Comparison of ENCODE assay signal across 11 cellular contexts in the genomic region with DNA sequence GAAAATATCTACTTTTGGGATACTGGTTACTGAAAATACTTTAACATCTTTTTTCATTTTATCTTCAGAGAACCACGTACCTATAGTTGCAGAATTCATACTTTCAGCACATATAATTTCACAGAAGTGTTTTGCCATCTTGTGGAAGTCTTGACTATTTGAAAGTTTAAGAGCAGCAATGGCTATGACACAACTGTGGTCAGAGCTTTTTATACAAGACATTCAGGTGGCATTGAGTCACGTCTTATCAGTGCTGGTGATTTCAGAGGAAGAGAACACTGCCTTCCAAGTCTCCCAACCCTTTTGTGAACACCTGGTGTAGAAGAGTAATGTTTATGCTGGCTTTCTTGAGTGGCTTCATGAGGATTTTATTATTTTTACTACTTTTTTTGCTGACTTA.
DNase-seq lines count a peak whose midpoint lies in the region; ATAC-seq, FAIRE-seq and TF ChIP-seq lines count a peak whose summit lies in the region.
"Had no signal": no experiment of that assay in that cellular context is flagged by ENCODE, and none has a peak within 500 bp of the region (broad histone marks: within the 10 kb centered on the region; RNA-seq: fewer than 3 reads in every experiment).

No MANE protein-coding gene starts in this region.

- H3K36me3 Mint-ChIP-seq in activated T-cell treated with anti-CD3 and anti-CD28 coated beads, Interleukin-2, amount 50 U/mL, for 4 hours (ENCODE audit: insufficient read depth), result peaks cover 3% of the 10 kb centered on the region

- TF ChIP-seq CTCF in foreskin keratinocyte (conservative IDR thresholded peaks at IDR 0.05), result peak; percentile 72
- TF ChIP-seq CTCF in suprapubic skin (IDR thresholded peaks at IDR 0.05), result no peak
- TF ChIP-seq CTCF in D721Med (IDR thresholded peaks at IDR 0.05; ENCODE audit: insufficient read depth, missing control alignments), result no peak

- H3K4me1 ChIP-seq in SJSA1 (replicated peaks) (peaks cover 38% of the 10 kb centered on the region), foreskin keratinocyte (peaks cover 53% of the 10 kb centered on the region), suprapubic skin (peaks cover 31% of the 10 kb centered on the region)

- no peak for TF ChIP-seq POLR2A in suprapubic skin (IDR thresholded peaks at IDR 0.05)

- no peak for DNase-seq in activated T-cell treated with anti-CD3 and anti-CD28 coated beads, Interleukin-2, amount 50 U/mL, for 4 hours
- no peak for DNase-seq in activated T-cell treated with anti-CD3 and anti-CD28 coated beads, Interleukin-2, amount 50 U/mL, for 48 hours
- DNase-seq in SJSA1 (ENCODE audit: low read depth in 1 of 2, low spot score in 2 of 2), result peak in 1 of 2 experiments; percentile 52
- peak; percentile 89 to 95 for DNase-seq in foreskin keratinocyte
- no peak for DNase-seq in suprapubic skin (ENCODE audit: low spot score in 2 of 2)
- no peak for DNase-seq in D721Med (ENCODE audit: insufficient read length, low spot score)
- DNase-seq in COLO829 (ENCODE audit: low spot score), result no peak
- DNase-seq: NCI-H524, posterior cingulate gyrus had no signal

- no peak for TF ChIP-seq EP300 in suprapubic skin (IDR thresholded peaks at IDR 0.05)

- H3K4me1 Mint-ChIP-seq in activated T-cell treated with anti-CD3 and anti-CD28 coated beads, Interleukin-2, amount 50 U/mL, for 4 hours (ENCODE audit: low read depth), result peaks cover 57% of the 10 kb centered on the region

- H3K36me3 ChIP-seq in SJSA1 (no peaks in the 10 kb centered on the region), suprapubic skin (no peaks in the 10 kb centered on the region)

- no peaks in the 10 kb centered on the region for H3K27me3 Mint-ChIP-seq in activated T-cell treated with anti-CD3 and anti-CD28 coated beads, Interleukin-2, amount 50 U/mL, for 4 hours (ENCODE audit: low read depth)

- no peaks in the 10 kb centered on the region for H3K9me3 ChIP-seq in SJSA1 (replicated peaks)
- H3K9me3 ChIP-seq in suprapubic skin, result no peaks in the 10 kb centered on the region

- no peaks in the 10 kb centered on the region for H3K9me3 Mint-ChIP-seq in activated T-cell treated with anti-CD3 and anti-CD28 coated beads, Interleukin-2, amount 50 U/mL, for 4 hours

- H3K4me3 Mint-ChIP-seq in activated T-cell treated with anti-CD3 and anti-CD28 coated beads, Interleukin-2, amount 50 U/mL, for 4 hours, result no peak overlapping the region

- WGBS in suprapubic skin, result 75% methylated on average over 2 of the region's 2 CpGs

- peak; percentile 63 to 74 for ATAC-seq in activated T-cell treated with anti-CD3 and anti-CD28 coated beads, Interleukin-2, amount 50 U/mL, for 4 hours
- ATAC-seq in foreskin keratinocyte (peak; percentile 78), HG03439 (IDR thresholded peaks at IDR 0.05; ENCODE audit: unreplicated experiment) (no peak)
- ATAC-seq: GM12878 had no signal

- H3K4me3 ChIP-seq in SJSA1 (no peak overlapping the region), suprapubic skin (no peak overlapping the region)
- H3K4me3 ChIP-seq: GM12878 had no signal

- peak overlapping the region; percentile 33 for H3K27ac ChIP-seq in SJSA1
- H3K27ac ChIP-seq in foreskin keratinocyte, result peak overlapping the region; percentile 58
- H3K27ac ChIP-seq in suprapubic skin, result peak overlapping the region; percentile 35

- H3K27me3 ChIP-seq in SJSA1 (replicated peaks) (no peaks in the 10 kb centered on the region), foreskin keratinocyte (no peaks in the 10 kb centered on the region), suprapubic skin (no peaks in the 10 kb centered on the region)

- FAIRE-seq in D721Med (lab: Jason Lieb, UNC), result no peak
- FAIRE-seq: GM12878 had no signal

Comparison
In these comparisons a context has a peak if more than half of its experiments do, and no peak if none do; other contexts are left out.
1. DNase-seq: peak in foreskin keratinocyte (2 of 2); none in activated T-cell treated with anti-CD3 and anti-CD28 coated beads, Interleukin-2, amount 50 U/mL, for 4 hours (single experiment), activated T-cell treated with anti-CD3 and anti-CD28 coated beads, Interleukin-2, amount 50 U/mL, for 48 hours (0 of 2), suprapubic skin (0 of 2), D721Med (single experiment) and COLO829 (single experiment).
2. Peak in every context shown above with its lines, with median percentiles within 50 percentile points of each other: H3K27ac ChIP-seq.